Comparison of ENCODE assay signal across 8 cellular contexts in genomic region chr18:77207540-77207939, GRCh38. TPM values are rescaled to one million over a fixed set of nuclear protein-coding genes. Genes with fewer than 3 reads are reported as not detected.
DNase-seq lines count a peak whose midpoint lies in the region; ATAC-seq and TF ChIP-seq lines count a peak whose summit lies in the region.

No MANE protein-coding gene starts in this region.

- H3K4me1 ChIP-seq in HAP-1 (no peaks in the 10 kb centered on the region), transverse colon (peaks cover 0 to 34% (median 5%) of the 10 kb centered on the region in 4 donors)

- no peak for ATAC-seq in GM18909 (IDR thresholded peaks at IDR 0.05; ENCODE audit: poor library complexity, unreplicated experiment)

- 13 to 52% methylated on average over 3 to 10 of the region's 10 CpGs for WGBS in transverse colon (ENCODE audit: low coverage in 1 of 2), 2 donors

- no peaks in the 10 kb centered on the region for H3K36me3 ChIP-seq in HAP-1 (replicated peaks)
- H3K36me3 ChIP-seq in transverse colon = no peaks in the 10 kb centered on the region

- peak in 4 of 5 experiments; percentile 41 to 47 (median 46) for TF ChIP-seq CTCF in transverse colon (IDR thresholded peaks at IDR 0.05)

- intact Hi-C loops in transverse colon (cut with DNase I; ENCODE audit: low total_unique reads) = loop anchor here (5.0 kb wide), 1 partner anchor 210 kb away; no protein-coding TSS in a partner anchor

- no peak for TF ChIP-seq POLR2A in transverse colon (IDR thresholded peaks at IDR 0.05)

- H3K27me3 ChIP-seq in HAP-1 (ENCODE audit: low read depth) (no peaks in the 10 kb centered on the region), transverse colon (no peaks in the 10 kb centered on the region)

- in situ Hi-C loops in HAP-1 (cut with MboI; ENCODE audit: low sequenced_read_pairs) (no loop called here), transverse colon (cut with MboI; ENCODE audit: low pct_ligation_motif_present in 1 of 4, low pct_unique_long_range_greater_than_20kb in 1 of 4, low sequenced_read_pairs in 3 of 4) (loop anchor here in 1 of 4 donors (25.0 kb wide), 1 partner anchor 220 kb away; no protein-coding TSS in a partner anchor)

- H3K9me3 ChIP-seq in HAP-1 = no peaks in the 10 kb centered on the region
- no peaks in the 10 kb centered on the region for H3K9me3 ChIP-seq in transverse colon

- H3K4me3 ChIP-seq in HAP-1 = no peak overlapping the region
- no peak overlapping the region for H3K4me3 ChIP-seq in transverse colon

- peak; percentile 69 for DNase-seq in EH (ENCODE audit: low read depth)
- DNase-seq in HAP-1 (ENCODE audit: low spot score in 2 of 2) = peak; percentile 5 to 53
- DNase-seq in NCI-H1694 (lab: John Stamatoyannopoulos, UW) = peak; percentile 37
- peak; percentile 50 to 54 for DNase-seq in activated CD4-positive, alpha-beta T cell treated with anti-CD3 and anti-CD28 coated beads, Interleukin-2, amount 50 U/mL, for 4 hours
- DNase-seq in epidermal melanocyte (ENCODE audit: insufficient read length, low spot score) = peak; percentile 87
- peak; percentile 90 for DNase-seq in myocyte (ENCODE audit: low read depth)
- DNase-seq in transverse colon = peak; percentile 32

- peak overlapping the region; percentile 44 to 69 (median 67) for H3K27ac ChIP-seq in transverse colon

- TF ChIP-seq EP300 in transverse colon (IDR thresholded peaks at IDR 0.05; ENCODE audit: low read depth) = no peak

RNA-seq across cellular contexts. Expression of gene GALR1, which starts 42.1 kb away (rescaled TPM):
- total RNA-seq in myocyte (not detected in 2 replicates), transverse colon (1 to 10 TPM in 1 of 4 donors, under 1 TPM in 3; under 0.01 to 1.9 (median 0.07) TPM)
- not detected for polyA plus RNA-seq in myocyte (2012)

Comparison
In these comparisons a context has a peak if more than half of its experiments do, and no peak if none do; other contexts are left out.
1. DNase-seq: peak in every context shown above with its lines; median percentile 90 in myocyte; 87 in epidermal melanocyte; 69 in EH; 52 in activated CD4-positive, alpha-beta T cell treated with anti-CD3 and anti-CD28 coated beads, Interleukin-2, amount 50 U/mL, for 4 hours; 37 in NCI-H1694; 32 in transverse colon; 29 in HAP-1.